In the genomic region with DNA sequence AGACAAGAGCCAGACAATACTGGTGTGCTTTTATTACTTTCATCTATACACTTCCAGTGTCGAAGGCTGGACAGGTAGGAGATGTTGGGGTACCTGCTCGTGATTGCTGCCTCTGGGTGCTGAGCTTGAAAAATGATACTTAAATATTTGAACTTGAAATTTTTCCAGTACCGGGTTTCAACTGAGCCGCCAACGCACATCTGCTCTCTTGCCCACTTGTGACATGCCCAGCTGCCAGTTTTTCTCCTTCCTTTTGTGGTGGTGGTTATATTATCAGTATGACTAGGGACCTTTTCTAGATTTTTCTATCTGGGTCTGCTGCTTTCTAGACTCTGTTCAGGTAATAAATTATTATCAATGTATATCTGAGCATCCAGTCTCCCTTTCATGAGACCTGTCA, we compare ENCODE assay signal across 10 cellular contexts. TPM values are rescaled to one million over a fixed set of nuclear protein-coding genes. Genes with fewer than 3 reads are reported as not detected.
A peak's percentile ranks its signal among the peaks of the same experiment; 100 is the strongest.
DNase-seq lines count a peak whose midpoint lies in the region; ATAC-seq, FAIRE-seq and TF ChIP-seq lines count a peak whose summit lies in the region.
"Had no signal": no experiment of that assay in that cellular context is flagged by ENCODE, and none has a peak within 500 bp of the region (broad histone marks: within the 10 kb centered on the region; RNA-seq: fewer than 3 reads in every experiment).

No MANE protein-coding gene starts in this region.

- H2BK5ac ChIP-seq in mesenchymal stem cell (ENCODE audit: low read depth, low read length, poor library complexity, severe bottlenecking), result no peak overlapping the region

- H3K36me3 Mint-ChIP-seq in activated naive CD4-positive, alpha-beta T cell treated with anti-CD3 and anti-CD28 coated beads, Interleukin-2, amount 50 U/mL, for 24 hours, result peaks cover 40% of the 10 kb centered on the region

- H3K4me1 ChIP-seq in HepG2 (ENCODE audit: insufficient read depth, low read length) (peaks cover 53% of the 10 kb centered on the region), right lobe of liver (peaks cover 0 to 19% (median 2%) of the 10 kb centered on the region in 4 donors), mesenchymal stem cell (ENCODE audit: control insufficient read depth, insufficient read depth, low read depth, low read length) (peaks cover 2% of the 10 kb centered on the region), aorta (ENCODE audit: control insufficient read depth in 1 of 2, insufficient read depth in 2 of 2, low read length in 2 of 2) (no peaks in the 10 kb centered on the region)

- BruUV-seq in HepG2 (replicated peaks; lab: Mats Ljungman, UMichigan), result no TSS peak

- intact Hi-C loops in HepG2 (cut with micrococcal nuclease; ENCODE audit: unreplicated experiment) (no loop called here), right lobe of liver (cut with DNase I) (no loop called here), aorta (cut with DNase I) (no loop called here)

- peaks cover 1 to 12% of the 10 kb centered on the region in 2 experiments for H3K36me3 ChIP-seq in HepG2 (replicated peaks in 1 of 2; ENCODE audit: control insufficient read depth in 1 of 2, insufficient read depth in 2 of 2, low read length in 2 of 2)
- H3K36me3 ChIP-seq in right lobe of liver, result no peaks in the 10 kb centered on the region
- H3K36me3 ChIP-seq in mesenchymal stem cell (ENCODE audit: control insufficient read depth in 1 of 2, insufficient read depth in 2 of 2, low read depth in 1 of 2, low read length in 2 of 2), result peaks cover 3 to 24% of the 10 kb centered on the region in 2 experiments
- no peaks in the 10 kb centered on the region for H3K36me3 ChIP-seq in aorta (ENCODE audit: control insufficient read depth in 1 of 2, insufficient read depth in 2 of 2, low read length in 1 of 2)

- TF ChIP-seq EP300 in HepG2 (IDR thresholded peaks at IDR 0.05; ENCODE audit: low read depth in 2 of 2, low read length in 2 of 2) (no peak), HepG2 (CRISPR knock-in tag; IDR thresholded peaks at IDR 0.05; ENCODE audit: borderline replicate concordance) (no peak)

- no peak for TF ChIP-seq RAD21 in HepG2 (CRISPR knock-in tag; IDR thresholded peaks at IDR 0.05)

- H3K4me1 Mint-ChIP-seq in activated naive CD4-positive, alpha-beta T cell treated with anti-CD3 and anti-CD28 coated beads, Interleukin-2, amount 50 U/mL, for 24 hours, result peaks cover 11% of the 10 kb centered on the region

- H4K20me1 ChIP-seq in HepG2 (ENCODE audit: insufficient read depth, low read length), result peaks cover 64% of the 10 kb centered on the region

- H3K9me3 ChIP-seq in HepG2 (ENCODE audit: low read length) (no peaks in the 10 kb centered on the region), right lobe of liver (no peaks in the 10 kb centered on the region), mesenchymal stem cell (ENCODE audit: control insufficient read depth, low read length) (no peaks in the 10 kb centered on the region), aorta (ENCODE audit: control insufficient read depth, low read length) (no peaks in the 10 kb centered on the region)

- peak overlapping the region; percentile 76 for H3K4me2 ChIP-seq in HepG2 (ENCODE audit: low read depth, low read length)
- peak overlapping the region; percentile 61 for H3K4me2 ChIP-seq in mesenchymal stem cell (ENCODE audit: low read length, poor library complexity, severe bottlenecking)

- peak overlapping the region; percentile 92 for H3K27ac Mint-ChIP-seq in activated naive CD4-positive, alpha-beta T cell treated with anti-CD3 and anti-CD28 coated beads, Interleukin-2, amount 50 U/mL, for 24 hours

- FAIRE-seq in HepG2 (lab: Jason Lieb, UNC), result no peak

- no peak overlapping the region for H2AK5ac ChIP-seq in mesenchymal stem cell (ENCODE audit: low read length, severe bottlenecking)

- POLR2A ChIA-PET in HepG2 (lab: Yijun Ruan, JAX), result no interaction called here

- no peak overlapping the region for H3K27ac ChIP-seq in HepG2 (ENCODE audit: extremely low read length, insufficient read depth, low read length)
- H3K27ac ChIP-seq in right lobe of liver, result no peak overlapping the region
- H3K27ac ChIP-seq in mesenchymal stem cell (ENCODE audit: low read length, poor library complexity, severe bottlenecking), result no peak overlapping the region
- no peak overlapping the region for H3K27ac ChIP-seq in aorta (ENCODE audit: low read depth in 1 of 2, low read length in 2 of 2)
- H3K27ac ChIP-seq: cardiac muscle cell had no signal

- H3K79me2 ChIP-seq in HepG2 (ENCODE audit: insufficient read depth, low read length), result peaks cover 76% of the 10 kb centered on the region

- in situ Hi-C loops in HepG2 (cut with HindIII; ENCODE audit: extremely low pct_ligation_motif_present, low pct_unique_long_range_greater_than_20kb), result no loop called here

- no peak for TF ChIP-seq POLR2A in HepG2 (IDR thresholded peaks at IDR 0.05; ENCODE audit: insufficient read depth in 1 of 2, low read depth in 2 of 2, low read length in 2 of 2)
- TF ChIP-seq POLR2A in right lobe of liver (IDR thresholded peaks at IDR 0.05), result no peak

- WGBS in HepG2 (ENCODE audit: low lambda C conversion rate), result 41% methylated on average over 5 of the region's 5 CpGs
- 23% methylated on average over 5 of the region's 5 CpGs for WGBS in right lobe of liver (ENCODE audit: insufficient coverage, low coverage, low lambda C conversion rate, missing lambda C conversion rate)
- 67% methylated on average over 2 of the region's 5 CpGs for WGBS in mesenchymal stem cell
- WGBS in aorta, 2 donors, result 3 to 47% methylated on average over 5 of the region's 5 CpGs

- no peak overlapping the region for H2BK12ac ChIP-seq in mesenchymal stem cell (ENCODE audit: low read length in 2 of 2)

- H3K4me3 ChIP-seq in HepG2 (replicated peaks in 1 of 3; ENCODE audit: insufficient read depth in 1 of 3, low read depth in 2 of 3, low read length in 3 of 3), result peak overlapping the region in 2 of 3 experiments; percentile 71 to 83; a peak in 3 of 6 replicates
- H3K4me3 ChIP-seq in right lobe of liver, result no peak overlapping the region
- peak overlapping the region in 1 of 2 experiments; percentile 96 for H3K4me3 ChIP-seq in mesenchymal stem cell (ENCODE audit: insufficient read depth in 1 of 2, low read depth in 1 of 2, low read length in 2 of 2)
- peak overlapping the region; percentile 44 to 48 for H3K4me3 ChIP-seq in aorta (ENCODE audit: low read length in 2 of 2)

- H2BK120ac ChIP-seq in mesenchymal stem cell (ENCODE audit: low read depth, low read length), result no peak overlapping the region

- no peak overlapping the region for H3K9ac ChIP-seq in HepG2 (ENCODE audit: insufficient read depth, low read depth, low read length)
- H3K9ac ChIP-seq in mesenchymal stem cell (ENCODE audit: low read length), result peak overlapping the region; percentile 98

- DNase-seq in HepG2 (ENCODE audit: low spot score) (no peak), right lobe of liver (no peak), mesenchymal stem cell (no peak), aorta (no peak)
- no peak for DNase-seq in effector CD4-positive, alpha-beta T cell
- DNase-seq: NCI-H2081 treated with DMSO at 0.1 percent for 48 hours had no signal

- no peak overlapping the region for H3K4ac ChIP-seq in mesenchymal stem cell (ENCODE audit: low read depth in 1 of 2, low read length in 2 of 2)

- CTCF ChIA-PET in HepG2 (lab: Yijun Ruan, JAX; ENCODE audit: low intra/inter-chr PET ratio, low total read pairs), result no interaction called here

- no peak overlapping the region for H3K23ac ChIP-seq in mesenchymal stem cell (ENCODE audit: low read length in 2 of 2)

- H2AFZ ChIP-seq in HepG2 (ENCODE audit: low read length) (no peak overlapping the region), mesenchymal stem cell (ENCODE audit: low read depth, low read length) (no peak overlapping the region)

- no peaks in the 10 kb centered on the region for H3K9me3 Mint-ChIP-seq in activated naive CD4-positive, alpha-beta T cell treated with anti-CD3 and anti-CD28 coated beads, Interleukin-2, amount 50 U/mL, for 24 hours

- H3K79me1 ChIP-seq in mesenchymal stem cell (replicated peaks; ENCODE audit: low read length, poor library complexity, severe bottlenecking), result no peaks in the 10 kb centered on the region

- ATAC-seq in HepG2 (no peak), right lobe of liver (no peak), aorta (ENCODE audit: low FRiP score) (no peak), HG03159 (IDR thresholded peaks at IDR 0.05; ENCODE audit: unreplicated experiment) (no peak), GM21619 (IDR thresholded peaks at IDR 0.05; ENCODE audit: unreplicated experiment) (no peak)

- no peak for TF ChIP-seq CTCF in HepG2 (CRISPR knock-in tag; IDR thresholded peaks at IDR 0.05)
- TF ChIP-seq CTCF in right lobe of liver (IDR thresholded peaks at IDR 0.05), result no peak

- H3K14ac ChIP-seq in mesenchymal stem cell (ENCODE audit: low read length in 2 of 2), result no peak overlapping the region

- H3K27me3 ChIP-seq in HepG2 (ENCODE audit: control insufficient read depth in 1 of 2, insufficient read depth in 2 of 2, low read length in 2 of 2), result no peaks in the 10 kb centered on the region; a peak in 1 of 5 replicates
- H3K27me3 ChIP-seq in right lobe of liver, result no peaks in the 10 kb centered on the region
- no peaks in the 10 kb centered on the region for H3K27me3 ChIP-seq in mesenchymal stem cell (ENCODE audit: control insufficient read depth in 1 of 2, insufficient read depth in 1 of 2, low read length in 2 of 2)
- no peaks in the 10 kb centered on the region for H3K27me3 ChIP-seq in aorta (ENCODE audit: control insufficient read depth in 1 of 2, insufficient read depth in 2 of 2, low read length in 1 of 2)
- H3K27me3 ChIP-seq: cardiac muscle cell had no signal

- H2BK15ac ChIP-seq in mesenchymal stem cell (ENCODE audit: low read depth, poor library complexity, severe bottlenecking), result no peak overlapping the region

- H4K91ac ChIP-seq in mesenchymal stem cell (ENCODE audit: low read length), result no peak overlapping the region

- no peak overlapping the region for H4K8ac ChIP-seq in mesenchymal stem cell (ENCODE audit: low read length)

- peak overlapping the region; percentile 96 for H3K4me3 Mint-ChIP-seq in activated naive CD4-positive, alpha-beta T cell treated with anti-CD3 and anti-CD28 coated beads, Interleukin-2, amount 50 U/mL, for 24 hours

- no peaks in the 10 kb centered on the region for H3K27me3 Mint-ChIP-seq in activated naive CD4-positive, alpha-beta T cell treated with anti-CD3 and anti-CD28 coated beads, Interleukin-2, amount 50 U/mL, for 24 hours

- no peak overlapping the region for H3K18ac ChIP-seq in mesenchymal stem cell (ENCODE audit: low read depth in 1 of 2, low read length in 2 of 2)

RNA-seq across cellular contexts. Expression of a gene that starts 3.4 kb away (rescaled TPM):
- 52.5 and 71.7 TPM in 2 replicates for total RNA-seq in HepG2 (2016; rRNA removed; fragmentation: Illumina TruSeq; extraction: Trizol)
- 4.9 and 5.6 TPM in 2 replicates for total RNA-seq in HepG2 (2016; cell fraction: cytosol; rRNA removed; fragmentation: Illumina TruSeq; extraction: Trizol; ENCODE audit: low read depth)
- total RNA-seq in HepG2 (2016; cell fraction: insoluble cytoplasmic fraction; rRNA removed; fragmentation: Illumina TruSeq; extraction: Trizol), result 52.7 and 70.9 TPM in 2 replicates
- total RNA-seq in HepG2 (2016; cell fraction: membrane; rRNA removed; fragmentation: Illumina TruSeq; extraction: Trizol), result 11.5 and 13.1 TPM in 2 replicates
- total RNA-seq in HepG2 (2016; cell fraction: nucleus; rRNA removed; fragmentation: Illumina TruSeq; extraction: Trizol), result 170 and 179 TPM in 2 replicates
- polyA plus RNA-seq in HepG2 (2011; rRNA removed), result 463 and 485 TPM in 2 replicates
- polyA plus RNA-seq in HepG2 (2011; cell fraction: cytosol; rRNA removed), result 37.5 and 43.0 TPM in 2 replicates
- polyA plus RNA-seq in HepG2 (2011; cell fraction: nucleus; rRNA removed), result 2,493 and 2,606 TPM in 2 replicates
- polyA plus RNA-seq in HepG2 (2012), result 113 and 128 TPM in 2 replicates
- polyA plus RNA-seq in HepG2 (2016; cell fraction: cytosol; fragmentation: Illumina TruSeq; extraction: Trizol; ENCODE audit: low read depth), result 0.86 and 0.88 TPM in 2 replicates
- polyA plus RNA-seq in HepG2 (2016; cell fraction: insoluble cytoplasmic fraction; fragmentation: Illumina TruSeq; extraction: Trizol; ENCODE audit: low read depth), result 22.9 and 23.0 TPM in 2 replicates
- 3.1 and 3.9 TPM in 2 replicates for polyA plus RNA-seq in HepG2 (2016; cell fraction: membrane; fragmentation: Illumina TruSeq; extraction: Trizol; ENCODE audit: low read depth)
- polyA plus RNA-seq in HepG2 (2016; cell fraction: nucleus; fragmentation: Illumina TruSeq; extraction: Trizol; ENCODE audit: insufficient read depth, low read depth), result 356 and 366 TPM in 2 replicates
- polyA minus RNA-seq in HepG2 (2011; rRNA and poly(A)+ RNA removed; ENCODE audit: low replicate concordance), result 281 and 760 TPM in 2 replicates
- polyA minus RNA-seq in HepG2 (2011; cell fraction: cytosol; rRNA and poly(A)+ RNA removed), result 35.7 and 38.7 TPM in 2 replicates
- 961 and 1,068 TPM in 2 replicates for polyA minus RNA-seq in HepG2 (2011; cell fraction: nucleus; rRNA and poly(A)+ RNA removed)
- 10 to 100 TPM; 35.5 to 67.0 (median 44.5) TPM for total RNA-seq in right lobe of liver
- 39.8 TPM for polyA plus RNA-seq in mesenchymal stem cell (2013, experiment 1 of 2)
- polyA plus RNA-seq in mesenchymal stem cell (2013, experiment 2 of 2), result 36.8 TPM
- 100 to 1,000 TPM; 188 to 272 TPM for total RNA-seq in aorta
- 100 to 1,000 TPM in 1 of 2 donors, 10 to 100 TPM in 1; 10.1 to 107 TPM for polyA plus RNA-seq in aorta

RNA-seq across cellular contexts. Expression of a gene that starts 42.0 kb away (rescaled TPM):
- total RNA-seq in HepG2 (2016; rRNA removed; fragmentation: Illumina TruSeq; extraction: Trizol), result 0.17 and 0.66 TPM in 2 replicates
- total RNA-seq in HepG2 (2016; cell fraction: cytosol; rRNA removed; fragmentation: Illumina TruSeq; extraction: Trizol; ENCODE audit: low read depth), result 0.35 and 0.51 TPM in 2 replicates
- 0.27 and 0.32 TPM in 2 replicates for total RNA-seq in HepG2 (2016; cell fraction: insoluble cytoplasmic fraction; rRNA removed; fragmentation: Illumina TruSeq; extraction: Trizol)
- total RNA-seq in HepG2 (2016; cell fraction: membrane; rRNA removed; fragmentation: Illumina TruSeq; extraction: Trizol), result 0.38 and 0.43 TPM in 2 replicates
- total RNA-seq in HepG2 (2016; cell fraction: nucleus; rRNA removed; fragmentation: Illumina TruSeq; extraction: Trizol), result 0.62 and 0.69 TPM in 2 replicates
- 0.38 and 0.44 TPM in 2 replicates for polyA plus RNA-seq in HepG2 (2011; rRNA removed)
- polyA plus RNA-seq in HepG2 (2011; cell fraction: cytosol; rRNA removed), result 0.09 and 0.12 TPM in 2 replicates
- polyA plus RNA-seq in HepG2 (2011; cell fraction: nucleus; rRNA removed), result 1.7 and 2.0 TPM in 2 replicates
- polyA plus RNA-seq in HepG2 (2012), result 0.27 and 0.55 TPM in 2 replicates
- 0.05 and 0.11 TPM in 2 replicates for polyA plus RNA-seq in HepG2 (2016; cell fraction: cytosol; fragmentation: Illumina TruSeq; extraction: Trizol; ENCODE audit: low read depth)
- polyA plus RNA-seq in HepG2 (2016; cell fraction: insoluble cytoplasmic fraction; fragmentation: Illumina TruSeq; extraction: Trizol; ENCODE audit: low read depth), result 0.17 and 0.27 TPM in 2 replicates
- polyA plus RNA-seq in HepG2 (2016; cell fraction: membrane; fragmentation: Illumina TruSeq; extraction: Trizol; ENCODE audit: low read depth), result 0.17 and 0.20 TPM in 2 replicates
- 1.8 and 2.4 TPM in 2 replicates for polyA plus RNA-seq in HepG2 (2016; cell fraction: nucleus; fragmentation: Illumina TruSeq; extraction: Trizol; ENCODE audit: insufficient read depth, low read depth)
- polyA minus RNA-seq in HepG2 (2011; rRNA and poly(A)+ RNA removed; ENCODE audit: low replicate concordance), result 0.48 and 0.96 TPM in 2 replicates
- polyA minus RNA-seq in HepG2 (2011; cell fraction: cytosol; rRNA and poly(A)+ RNA removed), result not detected in 2 replicates
- polyA minus RNA-seq in HepG2 (2011; cell fraction: nucleus; rRNA and poly(A)+ RNA removed), result 0.77 and 1.1 TPM in 2 replicates
- 1 to 10 TPM in 3 of 6 experiments, under 1 TPM in 3; 0.37 to 1.7 (median 0.95) TPM for total RNA-seq in right lobe of liver
- polyA plus RNA-seq in mesenchymal stem cell (2013, experiment 1 of 2), result 0.64 TPM
- polyA plus RNA-seq in mesenchymal stem cell (2013, experiment 2 of 2), result 0.56 TPM
- 1 to 10 TPM; 1.9 to 4.8 TPM for total RNA-seq in aorta
- polyA plus RNA-seq in aorta, result 1 to 10 TPM in 1 of 2 donors, under 1 TPM in 1; 0.38 to 5.4 TPM

Comparison
In these comparisons a context has a peak if more than half of its experiments do, and no peak if none do; other contexts are left out.
1. H3K4me3 ChIP-seq: peak in HepG2 (2 of 3) and aorta (2 of 2); none in right lobe of liver (0 of 3).